ENCODE assay signal across 15 cellular contexts in genomic region chr2:218280260-218280870, GRCh38. TPM values are rescaled to one million over a fixed set of nuclear protein-coding genes. Genes with fewer than 3 reads are reported as not detected.
A peak's percentile ranks its signal among the peaks of the same experiment; 100 is the strongest.
DNase-seq lines count a peak whose midpoint lies in the region; ATAC-seq and TF ChIP-seq lines count a peak whose summit lies in the region.
"Had no signal": no experiment of that assay in that cellular context is flagged by ENCODE, and none has a peak within 500 bp of the region (broad histone marks: within the 10 kb centered on the region; RNA-seq: fewer than 3 reads in every experiment).

No MANE protein-coding gene starts in this region.

- H3K36me3 ChIP-seq in CD8-positive, alpha-beta memory T cell (ENCODE audit: insufficient read depth, low read length), result peaks cover 73% of the 10 kb centered on the region
- H3K36me3 ChIP-seq in prostate gland (peaks cover 22 to 26% of the 10 kb centered on the region in 2 donors), suprapubic skin (peaks cover 65% of the 10 kb centered on the region)

- no peak overlapping the region for H3K4me3 ChIP-seq in CD8-positive, alpha-beta memory T cell (ENCODE audit: low read length)
- H3K4me3 ChIP-seq in prostate gland (no peak overlapping the region), foreskin fibroblast (ENCODE audit: low read depth in 1 of 2, low read length in 2 of 2) (no peak overlapping the region), suprapubic skin (no peak overlapping the region)
- H3K4me3 ChIP-seq: lung, upper lobe of left lung had no signal

- CTCF ChIA-PET in CD8-positive, alpha-beta memory T cell (lab: Charles Lee), result interaction anchor here (7.8 kb wide), 1 partner anchor 7 kb away, joined by 134 read pairs; the partner anchor contains the start of genes AAMP and PNKD
- CTCF ChIA-PET in T-cell (lab: Charles Lee), result interaction anchor here in 1 of 2 donors (0.6 kb wide), 2 partner anchors 248 to 682 kb away, joined by 3 to 6 read pairs; no protein-coding TSS in a partner anchor

- TF ChIP-seq CTCF in endothelial cell (IDR thresholded peaks at IDR 0.05; ENCODE audit: unreplicated experiment), result no peak
- TF ChIP-seq CTCF in prostate gland (IDR thresholded peaks at IDR 0.05), result no peak
- TF ChIP-seq CTCF in foreskin fibroblast (IDR thresholded peaks at IDR 0.05; ENCODE audit: low read depth, low read length), result no peak
- no peak for TF ChIP-seq CTCF in suprapubic skin (IDR thresholded peaks at IDR 0.05)

- H3K9me3 Mint-ChIP-seq in CD8-positive, alpha-beta memory T cell, result no peaks in the 10 kb centered on the region
- H3K9me3 Mint-ChIP-seq in T-cell, result no peaks in the 10 kb centered on the region
- H3K9me3 Mint-ChIP-seq in endothelial cell (ENCODE audit: unreplicated experiment), result no peaks in the 10 kb centered on the region
- H3K9me3 Mint-ChIP-seq in stimulated activated naive B cell treated with anti-CD40 and anti-IgM and Interleukin-4, amounts not matched to agents 10 μg/mL and 1 μg/mL and 100 μg/mL, for 72 hours, result no peaks in the 10 kb centered on the region

- no peaks in the 10 kb centered on the region for H3K9me3 ChIP-seq in CD8-positive, alpha-beta memory T cell (ENCODE audit: low read length)
- H3K9me3 ChIP-seq in prostate gland, result no peaks in the 10 kb centered on the region
- H3K9me3 ChIP-seq in suprapubic skin, result no peaks in the 10 kb centered on the region
- H3K9me3 ChIP-seq: upper lobe of left lung had no signal

- H3K27me3 ChIP-seq in CD8-positive, alpha-beta memory T cell (ENCODE audit: insufficient read depth, low read length, poor library complexity, severe bottlenecking), result no peaks in the 10 kb centered on the region
- no peaks in the 10 kb centered on the region for H3K27me3 ChIP-seq in prostate gland (replicated peaks; ENCODE audit: insufficient read depth)
- H3K27me3 ChIP-seq in suprapubic skin, result no peaks in the 10 kb centered on the region
- H3K27me3 ChIP-seq: upper lobe of left lung had no signal

- 95% methylated on average over 14 of the region's 14 CpGs for WGBS in prostate gland
- 96% methylated on average over 9 of the region's 14 CpGs for WGBS in suprapubic skin

- peaks cover 32 to 52% (median 35%) of the 10 kb centered on the region in 3 donors for H3K4me1 Mint-ChIP-seq in CD8-positive, alpha-beta memory T cell
- peaks cover 33 to 51% (median 35%) of the 10 kb centered on the region in 3 donors for H3K4me1 Mint-ChIP-seq in T-cell
- peaks cover 3% of the 10 kb centered on the region for H3K4me1 Mint-ChIP-seq in endothelial cell (ENCODE audit: unreplicated experiment)
- H3K4me1 Mint-ChIP-seq in stimulated activated naive B cell treated with anti-CD40 and anti-IgM and Interleukin-4, amounts not matched to agents 10 μg/mL and 1 μg/mL and 100 μg/mL, for 72 hours, result peaks cover 28 to 46% of the 10 kb centered on the region in 2 donors

- no peak overlapping the region for H3K4me3 Mint-ChIP-seq in CD8-positive, alpha-beta memory T cell
- H3K4me3 Mint-ChIP-seq in T-cell (no peak overlapping the region), endothelial cell (ENCODE audit: unreplicated experiment) (peak overlapping the region; percentile 13)
- no peak overlapping the region for H3K4me3 Mint-ChIP-seq in stimulated activated naive B cell treated with anti-CD40 and anti-IgM and Interleukin-4, amounts not matched to agents 10 μg/mL and 1 μg/mL and 100 μg/mL, for 72 hours

- DNase-seq in CD8-positive, alpha-beta memory T cell, result no peak
- DNase-seq in T-cell (no peak), endothelial cell (ENCODE audit: low spot score) (no peak), prostate gland (ENCODE audit: low spot score) (no peak), foreskin fibroblast (no peak), suprapubic skin (ENCODE audit: low spot score in 2 of 2) (no peak)
- no peak for DNase-seq in stimulated activated naive B cell treated with anti-CD40 and anti-IgM and Interleukin-4, amounts not matched to agents 10 μg/mL and 1 μg/mL and 100 μg/mL, for 72 hours
- DNase-seq: H7, hippocampal formation, islet precursor cell, NCI-H1048, NCI-H524 treated with DMSO at 0.1 percent for 48 hours, upper lobe of left lung had no signal

- peak overlapping the region in 7 of 8 donors; percentile 15 to 76 (median 67) for H3K27ac Mint-ChIP-seq in CD8-positive, alpha-beta memory T cell
- H3K27ac Mint-ChIP-seq in T-cell (peak overlapping the region; percentile 64 to 76), endothelial cell (ENCODE audit: unreplicated experiment) (no peak overlapping the region)
- H3K27ac Mint-ChIP-seq in stimulated activated naive B cell treated with anti-CD40 and anti-IgM and Interleukin-4, amounts not matched to agents 10 μg/mL and 1 μg/mL and 100 μg/mL, for 72 hours, result peak overlapping the region; percentile 86

- no peak for TF ChIP-seq POLR2A in prostate gland (IDR thresholded peaks at IDR 0.05)
- TF ChIP-seq POLR2A in suprapubic skin (IDR thresholded peaks at IDR 0.05), result no peak

- H3K4me1 ChIP-seq in CD8-positive, alpha-beta memory T cell (ENCODE audit: insufficient read depth, low read length), result peaks cover 26% of the 10 kb centered on the region
- peaks cover 38% of the 10 kb centered on the region for H3K4me1 ChIP-seq in prostate gland (replicated peaks)
- H3K4me1 ChIP-seq in suprapubic skin, result peaks cover 64% of the 10 kb centered on the region

- TF ChIP-seq EP300 in suprapubic skin (IDR thresholded peaks at IDR 0.05), result no peak

- H3K27me3 Mint-ChIP-seq in CD8-positive, alpha-beta memory T cell, result no peaks in the 10 kb centered on the region
- no peaks in the 10 kb centered on the region for H3K27me3 Mint-ChIP-seq in T-cell
- peaks cover 15% of the 10 kb centered on the region for H3K27me3 Mint-ChIP-seq in endothelial cell (ENCODE audit: unreplicated experiment)
- H3K27me3 Mint-ChIP-seq in stimulated activated naive B cell treated with anti-CD40 and anti-IgM and Interleukin-4, amounts not matched to agents 10 μg/mL and 1 μg/mL and 100 μg/mL, for 72 hours, result no peaks in the 10 kb centered on the region

- no peak overlapping the region for H3K27ac ChIP-seq in CD8-positive, alpha-beta memory T cell (ENCODE audit: low read depth, low read length)
- peak overlapping the region in 1 of 2 donors; percentile 11 for H3K27ac ChIP-seq in prostate gland
- H3K27ac ChIP-seq in suprapubic skin, result no peak overlapping the region

- H3K36me3 Mint-ChIP-seq in CD8-positive, alpha-beta memory T cell, result peaks cover 3 to 74% (median 15%) of the 10 kb centered on the region in 3 donors
- H3K36me3 Mint-ChIP-seq in T-cell (peaks cover 32% of the 10 kb centered on the region), endothelial cell (ENCODE audit: low read depth, unreplicated experiment) (peaks cover 41% of the 10 kb centered on the region)
- peaks cover 25 to 44% of the 10 kb centered on the region in 2 donors for H3K36me3 Mint-ChIP-seq in stimulated activated naive B cell treated with anti-CD40 and anti-IgM and Interleukin-4, amounts not matched to agents 10 μg/mL and 1 μg/mL and 100 μg/mL, for 72 hours

- intact Hi-C loops in prostate gland (cut with DNase I), result loop anchor here (10.0 kb wide), 1 partner anchor 284 kb away; the partner anchor contains the start of genes CNOT9 and USP37

- POLR2A ChIA-PET in CD8-positive, alpha-beta memory T cell (lab: Charles Lee), result interaction anchor here (0.7 kb wide), 1 partner anchor 12 kb away, joined by 3 read pairs; no protein-coding TSS in a partner anchor
- POLR2A ChIA-PET in T-cell (lab: Charles Lee), result no interaction called here

- ATAC-seq in T-cell (replicated peaks in 1 of 4), result no peak
- ATAC-seq in stimulated activated naive B cell treated with anti-CD40 and anti-IgM and Interleukin-4, amounts not matched to agents 10 μg/mL and 1 μg/mL and 100 μg/mL, for 72 hours (replicated peaks), result no peak

RNA-seq across cellular contexts. Expression of gene PNKD, which starts 10.0 kb away (rescaled TPM):
- total RNA-seq in CD8-positive, alpha-beta memory T cell, result 10 to 100 TPM; 26.8 to 31.6 TPM
- 111 TPM for polyA plus RNA-seq in CD8-positive, alpha-beta memory T cell
- 10 to 100 TPM; 17.4 to 33.1 (median 30.6) TPM for total RNA-seq in T-cell
- total RNA-seq in endothelial cell (ENCODE audit: unreplicated experiment), result 31.7 TPM
- total RNA-seq in prostate gland, result 100 to 1,000 TPM; 103 to 145 TPM
- total RNA-seq in suprapubic skin, result 10 to 100 TPM; 33.4 to 66.4 (median 49.4) TPM

RNA-seq across cellular contexts. Expression of gene AAMP, which starts 10.4 kb away (rescaled TPM):
- total RNA-seq in CD8-positive, alpha-beta memory T cell, result 10 to 100 TPM; 94.8 to 95.2 TPM
- polyA plus RNA-seq in CD8-positive, alpha-beta memory T cell, result 86.1 TPM
- 10 to 100 TPM; 46.2 to 71.3 (median 67.4) TPM for total RNA-seq in T-cell
- 67.6 TPM for total RNA-seq in endothelial cell (ENCODE audit: unreplicated experiment)
- total RNA-seq in prostate gland, result 100 to 1,000 TPM; 217 to 237 TPM
- 100 to 1,000 TPM; 103 to 154 (median 144) TPM for total RNA-seq in suprapubic skin

RNA-seq across cellular contexts. Expression of gene TMBIM1, which starts 11.9 kb away (rescaled TPM):
- total RNA-seq in CD8-positive, alpha-beta memory T cell, result 10 to 100 TPM; 82.3 to 92.3 TPM
- polyA plus RNA-seq in CD8-positive, alpha-beta memory T cell, result 149 TPM
- total RNA-seq in T-cell, result 100 to 1,000 TPM in 3 of 5 donors, 10 to 100 TPM in 2; 78.8 to 166 (median 144) TPM
- 78.5 TPM for total RNA-seq in endothelial cell (ENCODE audit: unreplicated experiment)
- 100 to 1,000 TPM; 139 to 193 TPM for total RNA-seq in prostate gland
- total RNA-seq in suprapubic skin, result 100 to 1,000 TPM; 234 to 370 (median 319) TPM

RNA-seq across cellular contexts. Expression of gene GPBAR1, which starts 19.6 kb away (rescaled TPM):
- under 1 TPM; 0.51 to 0.72 TPM for total RNA-seq in CD8-positive, alpha-beta memory T cell
- polyA plus RNA-seq in CD8-positive, alpha-beta memory T cell, result not detected
- 1 to 10 TPM in 4 of 5 donors, under 1 TPM in 1; 0.89 to 2.7 (median 1.2) TPM for total RNA-seq in T-cell
- total RNA-seq in endothelial cell (ENCODE audit: unreplicated experiment), result 0.77 TPM
- total RNA-seq in prostate gland, result under 1 TPM in 1 of 2 donors, not detected in 1; 0.91 TPM
- 1 to 10 TPM in 2 of 4 donors, under 1 TPM in 1, not detected in 1; 0.98 to 2.0 (median 1.6) TPM for total RNA-seq in suprapubic skin
- total RNA-seq: fibroblast of villous mesenchyme, H7 had no signal
